Comparison of ENCODE assay signal across 23 cellular contexts in the genomic region with DNA sequence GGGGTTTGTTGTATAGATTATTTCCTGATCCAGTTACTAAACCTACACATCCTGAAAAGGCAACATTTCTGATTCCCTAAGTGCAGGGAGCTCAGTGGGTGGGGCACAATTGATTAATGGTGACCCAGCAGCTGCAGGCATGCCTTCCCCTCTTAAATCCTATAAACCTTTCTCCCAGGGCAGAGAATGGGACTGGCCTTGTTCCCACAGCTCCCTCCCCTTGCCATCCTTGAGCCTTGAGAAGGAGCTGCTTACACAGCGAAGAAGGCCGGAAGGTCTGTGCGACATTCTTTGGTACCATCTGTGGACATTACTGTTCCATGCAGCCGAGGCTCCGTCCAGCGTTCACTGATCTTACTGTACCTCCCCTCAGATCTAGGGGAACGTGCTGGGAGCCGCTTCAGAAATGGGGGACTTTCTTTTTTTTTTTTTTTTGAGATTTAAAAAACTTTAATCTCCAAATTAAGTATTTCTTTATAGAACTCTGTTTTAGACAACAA. TPM values are rescaled to one million over a fixed set of nuclear protein-coding genes. Genes with fewer than 3 reads are reported as not detected.
DNase-seq lines count a peak whose midpoint lies in the region; ATAC-seq and TF ChIP-seq lines count a peak whose summit lies in the region.
"Had no signal": no experiment of that assay in that cellular context is flagged by ENCODE, and none has a peak within 500 bp of the region (broad histone marks: within the 10 kb centered on the region; RNA-seq: fewer than 3 reads in every experiment).

No MANE protein-coding gene starts in this region.

- TF ChIP-seq CTCF in omental fat pad (IDR thresholded peaks at IDR 0.05), result no peak

- DNase-seq in ELF-1 (ENCODE audit: low read depth, low spot score) (peak; percentile 34), NCI-H82 treated with DMSO at 0.1 percent for 48 hours (lab: John Stamatoyannopoulos, UW; ENCODE audit: unreplicated experiment) (peak; percentile 71), left lobe of liver (ENCODE audit: low spot score) (peak; percentile 33), omental fat pad (ENCODE audit: low spot score) (peak; percentile 22), HPDE6-E6E7 (ENCODE audit: extremely low spot score) (no peak)
- DNase-seq: Caco-2; CD4-positive, alpha-beta memory T cell; DMS 273 treated with DMSO at 0.1 percent for 48 hours; DMS79 treated with DMSO at 0.1 percent for 48 hours; GM23248; HCEC 1CT; MG63; NCI-H1048; NCI-H1436; NCI-H1930; NCI-H2227 treated with DMSO at 0.1 percent for 48 hours; NCI-H510A; NCI-H774; OCI-M1 had no signal

- no peak for ATAC-seq in left lobe of liver
- ATAC-seq in omental fat pad (ENCODE audit: low FRiP score), result no peak
- no peak for ATAC-seq in HG02970 (IDR thresholded peaks at IDR 0.05; ENCODE audit: low FRiP score, unreplicated experiment)
- no peak for ATAC-seq in GM21825 (IDR thresholded peaks at IDR 0.05; ENCODE audit: unreplicated experiment)
- ATAC-seq in HG03025 (IDR thresholded peaks at IDR 0.05; ENCODE audit: low FRiP score, unreplicated experiment), result no peak
- ATAC-seq: Right ventricle myocardium inferior had no signal

RNA-seq across cellular contexts. Expression of gene KLF6, which starts 14.3 kb away (rescaled TPM):
- total RNA-seq in left lobe of liver, result 27.3 TPM
- 100 to 1,000 TPM; 185 to 404 (median 276) TPM for total RNA-seq in omental fat pad
